In the genomic region with DNA sequence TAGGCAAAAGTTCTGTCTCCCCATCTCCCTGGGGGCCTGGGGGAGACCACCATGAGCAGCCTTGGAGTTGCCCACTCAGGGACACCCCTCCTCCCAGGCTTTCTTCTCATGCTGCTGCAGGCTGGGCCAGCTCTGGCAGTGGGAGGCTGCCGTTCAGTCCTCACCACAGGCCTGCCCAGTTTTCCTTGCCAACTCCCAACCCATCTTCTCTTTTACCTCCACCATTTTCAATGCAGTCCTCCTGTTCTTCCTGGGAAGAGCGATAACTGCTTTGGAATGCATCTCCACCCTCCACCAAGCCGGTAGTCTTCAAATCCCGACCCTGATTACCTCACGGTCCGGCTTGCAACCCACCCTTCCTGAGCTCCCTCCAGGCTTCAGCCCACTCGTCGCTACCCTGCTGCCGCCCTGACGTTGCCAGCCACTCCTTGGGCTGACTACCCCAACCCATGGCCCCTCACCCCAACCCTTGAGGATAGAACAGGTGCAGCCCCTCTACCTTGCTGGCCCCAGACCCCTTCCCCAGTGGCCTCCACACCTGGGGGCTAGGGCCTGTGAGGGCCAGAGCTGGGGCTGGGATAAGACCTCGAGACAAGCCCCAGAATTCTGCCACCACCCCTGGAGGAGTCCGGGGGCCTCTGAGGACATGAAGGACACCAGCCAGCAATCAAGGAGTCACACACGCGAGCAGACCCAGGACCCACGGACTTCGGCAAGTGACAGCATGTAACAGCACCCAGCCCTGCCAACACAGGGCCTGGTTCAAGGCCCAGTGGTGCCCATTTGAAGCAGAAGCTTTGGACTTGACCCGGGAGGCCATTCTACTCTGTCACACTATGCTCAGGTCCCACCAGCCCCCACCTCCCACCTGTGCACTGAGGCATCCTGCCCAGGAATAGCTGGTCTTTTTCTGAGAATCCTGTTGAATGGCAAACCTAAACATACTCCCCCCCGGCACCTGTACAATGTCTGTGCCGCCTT, we compare ENCODE assay signal across 9 cellular contexts. TPM values are rescaled to one million over a fixed set of nuclear protein-coding genes. Genes with fewer than 3 reads are reported as not detected.
DNase-seq lines count a peak whose midpoint lies in the region; ATAC-seq and TF ChIP-seq lines count a peak whose summit lies in the region.
"Had no signal": no experiment of that assay in that cellular context is flagged by ENCODE, and none has a peak within 500 bp of the region (broad histone marks: within the 10 kb centered on the region; RNA-seq: fewer than 3 reads in every experiment).

No MANE protein-coding gene starts in this region.

- peaks cover 57% of the 10 kb centered on the region for H3K4me1 ChIP-seq in MM.1S (ENCODE audit: low read length)

- no peaks in the 10 kb centered on the region for H3K9me2 ChIP-seq in MM.1S (replicated peaks; ENCODE audit: insufficient read depth, low read length)

- peaks cover 100% of the 10 kb centered on the region for H3K79me2 ChIP-seq in MM.1S (ENCODE audit: low read length)

- peaks cover 17% of the 10 kb centered on the region for H3K36me3 Mint-ChIP-seq in natural killer cell treated with Interleukin-12 subunit alpha and Interleukin-12 subunit beta and Interleukin-15 and Interleukin-18, amount 100 ng/mL, for 72 hours

- CTCF ChIA-PET in AG04450 (lab: Charles Lee) = no interaction called here

- H3K4me3 Mint-ChIP-seq in natural killer cell treated with Interleukin-12 subunit alpha and Interleukin-12 subunit beta and Interleukin-15 and Interleukin-18, amount 100 ng/mL, for 72 hours = peak overlapping the region; percentile 76

- peaks cover 23% of the 10 kb centered on the region for H3F3A ChIP-seq in MM.1S (ENCODE audit: insufficient read depth, low read length)

- no peak overlapping the region for H2AFZ ChIP-seq in MM.1S (ENCODE audit: low read length)

- DNase-seq in AG04450 (ENCODE audit: low read depth, low spot score) (no peak), MM.1S (no peak), coronary artery (ENCODE audit: low spot score) (no peak), foreskin melanocyte (no peak), NCI-H2227 (lab: John Stamatoyannopoulos, UW; ENCODE audit: unreplicated experiment) (no peak), NCI-H187 (lab: John Stamatoyannopoulos, UW) (no peak)
- DNase-seq in natural killer cell treated with Interleukin-12 subunit alpha and Interleukin-12 subunit beta and Interleukin-15 and Interleukin-18, amount 100 ng/mL, for 72 hours (ENCODE audit: low spot score) = no peak
- DNase-seq: DMS 273 treated with DMSO at 0.1 percent for 48 hours had no signal

- ATAC-seq in natural killer cell treated with Interleukin-12 subunit alpha and Interleukin-12 subunit beta and Interleukin-15 and Interleukin-18, amount 100 ng/mL, for 72 hours = no peak
- no peak for ATAC-seq in GM18502 (IDR thresholded peaks at IDR 0.05; ENCODE audit: poor library complexity, unreplicated experiment)

- no peak overlapping the region for H3K9ac ChIP-seq in MM.1S (ENCODE audit: low read length)

- peaks cover 88 to 91% of the 10 kb centered on the region in 2 donors for H3K4me1 Mint-ChIP-seq in natural killer cell treated with Interleukin-12 subunit alpha and Interleukin-12 subunit beta and Interleukin-15 and Interleukin-18, amount 100 ng/mL, for 72 hours (ENCODE audit: low read depth in 2 of 2)

- H3K27ac ChIP-seq in AG04450 (ENCODE audit: low read depth, low read length) (peak overlapping the region; percentile 92), MM.1S (ENCODE audit: low read length) (peak overlapping the region; percentile 35; the same call in 1 of the 2 replicates), coronary artery (peak overlapping the region; percentile 90 to 94)

- TF ChIP-seq CTCF in AG04450 (IDR thresholded peaks at IDR 0.05; ENCODE audit: low read depth, low read length) (no peak), MM.1S (IDR thresholded peaks at IDR 0.05; ENCODE audit: low read length) (no peak), coronary artery (IDR thresholded peaks at IDR 0.05) (no peak)

- H3K9me3 Mint-ChIP-seq in natural killer cell treated with Interleukin-12 subunit alpha and Interleukin-12 subunit beta and Interleukin-15 and Interleukin-18, amount 100 ng/mL, for 72 hours = no peaks in the 10 kb centered on the region

- H3K36me3 ChIP-seq in MM.1S (replicated peaks; ENCODE audit: insufficient read depth, low read length) = peaks cover 20% of the 10 kb centered on the region

- H4K20me1 ChIP-seq in MM.1S (ENCODE audit: insufficient read depth, low read length) = peaks cover 19% of the 10 kb centered on the region

- POLR2A ChIA-PET in AG04450 (lab: Yijun Ruan, JAX) = interaction anchor here (0.6 to 6.6 kb wide), 7 partner anchors 8 to 280 kb away, joined by 3 to 63 read pairs (median 7); partner anchors contain the start of gene WDR1

- H3K27me3 ChIP-seq in AG04450 (ENCODE audit: control insufficient read depth, insufficient read depth, low read length) (no peaks in the 10 kb centered on the region), MM.1S (replicated peaks; ENCODE audit: insufficient read depth, low read length) (no peaks in the 10 kb centered on the region)

- H3K9me3 ChIP-seq in AG04450 (ENCODE audit: control insufficient read depth, insufficient read depth, low read length) (no peaks in the 10 kb centered on the region; the same call in 1 of the 2 replicates), MM.1S (replicated peaks; ENCODE audit: insufficient read depth, low read length) (no peaks in the 10 kb centered on the region)

- H3K4me2 ChIP-seq in MM.1S (ENCODE audit: low read depth, low read length) = peak overlapping the region; percentile 25; the same call in 1 of the 2 replicates

- H3K27me3 Mint-ChIP-seq in natural killer cell treated with Interleukin-12 subunit alpha and Interleukin-12 subunit beta and Interleukin-15 and Interleukin-18, amount 100 ng/mL, for 72 hours = no peaks in the 10 kb centered on the region

- 0 out of 2 replicates have a peak overlapping the region, but pooled peaks have one; percentile 4 for H3K4me3 ChIP-seq in AG04450 (ENCODE audit: low read depth, low read length)
- no peak overlapping the region for H3K4me3 ChIP-seq in MM.1S (ENCODE audit: low read length)
- H3K4me3 ChIP-seq in coronary artery = peak overlapping the region; percentile 63

- peak overlapping the region; percentile 94 to 95 for H3K27ac Mint-ChIP-seq in natural killer cell treated with Interleukin-12 subunit alpha and Interleukin-12 subunit beta and Interleukin-15 and Interleukin-18, amount 100 ng/mL, for 72 hours

RNA-seq across cellular contexts. Expression of gene WDR1, which starts 9.2 kb away (rescaled TPM):
- 722 and 735 TPM in 2 replicates for polyA plus RNA-seq in AG04450 (2011; rRNA removed)
- 648 and 799 TPM in 2 replicates for polyA minus RNA-seq in AG04450 (2011; rRNA and poly(A)+ RNA removed)
- total RNA-seq in natural killer cell treated with Interleukin-12 subunit alpha and Interleukin-12 subunit beta and Interleukin-15 and Interleukin-18, amount 100 ng/mL, for 72 hours = 100 to 1,000 TPM; 550 to 559 TPM

Comparison
In these comparisons a context has a peak if more than half of its experiments do, and no peak if none do; other contexts are left out.
1. H3K27ac ChIP-seq: peak in every context shown above with its lines; median percentile 92 in AG04450; 92 in coronary artery; 35 in MM.1S.